ENCODE assay signal across 8 cellular contexts in the genomic region with DNA sequence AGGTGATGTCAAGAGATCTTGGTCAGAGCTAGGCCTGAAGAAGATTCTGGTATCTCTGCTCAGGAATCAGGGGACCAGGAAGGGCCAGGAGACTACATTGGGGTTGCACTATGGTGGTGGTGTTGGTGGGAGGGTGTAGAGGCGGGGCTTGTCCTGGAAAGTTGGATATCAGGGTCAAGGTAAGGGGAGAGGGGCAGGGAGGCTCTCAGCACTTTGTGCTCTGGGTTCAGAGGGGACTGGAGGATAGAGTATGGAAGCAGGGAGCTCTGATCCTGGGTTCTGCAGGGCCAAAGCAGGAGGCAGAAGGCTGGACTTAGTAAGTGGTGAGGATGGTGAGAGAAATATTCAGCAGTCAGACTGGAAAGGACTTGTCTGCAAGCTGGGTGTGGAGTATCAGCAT. TPM values are rescaled to one million over a fixed set of nuclear protein-coding genes. Genes with fewer than 3 reads are reported as not detected.
A peak's percentile ranks its signal among the peaks of the same experiment; 100 is the strongest.
DNase-seq lines count a peak whose midpoint lies in the region; ATAC-seq, FAIRE-seq and TF ChIP-seq lines count a peak whose summit lies in the region.

No MANE protein-coding gene starts in this region.

- H3K4me2 ChIP-seq in astrocyte (ENCODE audit: low read length): peak overlapping the region; percentile 86

- no peak for ATAC-seq in activated T-cell treated with anti-CD3 and anti-CD28 coated beads, Interleukin-2, amount 50 U/mL, for 72 hours (replicated peaks in 1 of 2)
- ATAC-seq in memory B cell (ENCODE audit: low read depth): no peak

- no peaks in the 10 kb centered on the region for H3K36me3 Mint-ChIP-seq in activated T-cell treated with anti-CD3 and anti-CD28 coated beads, Interleukin-2, amount 50 U/mL, for 72 hours (ENCODE audit: insufficient read depth in 2 of 2)
- peaks cover 17% of the 10 kb centered on the region for H3K36me3 Mint-ChIP-seq in astrocyte (ENCODE audit: low read depth, unreplicated experiment)
- peaks cover under 1% of the 10 kb centered on the region for H3K36me3 Mint-ChIP-seq in memory B cell

- H3K27ac ChIP-seq in astrocyte (ENCODE audit: low read depth, low read length) (no peak overlapping the region), transverse colon (peak overlapping the region; percentile 89 to 95 (median 94))
- no peak overlapping the region for H3K27ac ChIP-seq in effector memory CD4-positive, alpha-beta T cell (ENCODE audit: insufficient read depth, low read length, poor library complexity, severe bottlenecking)

- H3K4me1 ChIP-seq in astrocyte (ENCODE audit: insufficient read depth, low read length) (peaks cover 31% of the 10 kb centered on the region), transverse colon (peaks cover 33 to 57% (median 43%) of the 10 kb centered on the region in 4 donors)
- H3K4me1 ChIP-seq in effector memory CD4-positive, alpha-beta T cell (ENCODE audit: control insufficient read depth, insufficient read depth, low read length, poor library complexity, severe bottlenecking): peaks cover 40% of the 10 kb centered on the region

- intact Hi-C loops in transverse colon (cut with DNase I; ENCODE audit: low total_unique reads): loop anchor here (5.0 kb wide), 1 partner anchor 366 kb away; no protein-coding TSS in a partner anchor

- H3K36me3 ChIP-seq in astrocyte (ENCODE audit: insufficient read depth, low read length) (no peaks in the 10 kb centered on the region), transverse colon (no peaks in the 10 kb centered on the region)
- H3K36me3 ChIP-seq in effector memory CD4-positive, alpha-beta T cell (ENCODE audit: control insufficient read depth, insufficient read depth, low read length): no peaks in the 10 kb centered on the region

- TF ChIP-seq EP300 in transverse colon (IDR thresholded peaks at IDR 0.05; ENCODE audit: low read depth): no peak

- TF ChIP-seq POLR2A in transverse colon (IDR thresholded peaks at IDR 0.05): no peak

- WGBS in transverse colon (ENCODE audit: low coverage in 1 of 2), 2 donors: 88 to 100% methylated on average over 1 of the region's 1 CpG

- peak overlapping the region; percentile 78 for H2AFZ ChIP-seq in astrocyte (ENCODE audit: low read depth, low read length)

- no peak for DNase-seq in activated T-cell treated with anti-CD3 and anti-CD28 coated beads, Interleukin-2, amount 50 U/mL, for 72 hours
- DNase-seq in activated T-cell treated with anti-CD3 and anti-CD28 coated beads, Interleukin-2, amount 50 U/mL, for 1 hour: no peak
- DNase-seq in astrocyte (ENCODE audit: low read depth) (no peak), memory B cell (ENCODE audit: low spot score in 2 of 2) (no peak), transverse colon (no peak), urothelium cell line (ENCODE audit: low spot score) (no peak), LoVo (ENCODE audit: low spot score) (no peak)
- no peak for DNase-seq in effector memory CD4-positive, alpha-beta T cell

- no peak overlapping the region for H3K27ac Mint-ChIP-seq in activated T-cell treated with anti-CD3 and anti-CD28 coated beads, Interleukin-2, amount 50 U/mL, for 72 hours
- peak overlapping the region; percentile 67 for H3K27ac Mint-ChIP-seq in astrocyte (ENCODE audit: unreplicated experiment)
- H3K27ac Mint-ChIP-seq in memory B cell: no peak overlapping the region

- peak overlapping the region; percentile 29 for H3K9ac ChIP-seq in astrocyte (ENCODE audit: low read length)

- H3K27me3 Mint-ChIP-seq in activated T-cell treated with anti-CD3 and anti-CD28 coated beads, Interleukin-2, amount 50 U/mL, for 72 hours (ENCODE audit: low read depth): peaks cover 81% of the 10 kb centered on the region
- H3K27me3 Mint-ChIP-seq in astrocyte (ENCODE audit: low read depth, unreplicated experiment) (peaks cover 24% of the 10 kb centered on the region), memory B cell (peaks cover 42% of the 10 kb centered on the region)

- H3K4me3 ChIP-seq in astrocyte (ENCODE audit: insufficient read depth, low read depth, low read length): no peak overlapping the region
- peak overlapping the region; percentile 29 to 52 (median 40) for H3K4me3 ChIP-seq in transverse colon
- H3K4me3 ChIP-seq in effector memory CD4-positive, alpha-beta T cell (ENCODE audit: insufficient read depth, low read depth, low read length, poor library complexity, severe bottlenecking): no peak overlapping the region

- in situ Hi-C loops in transverse colon (cut with MboI; ENCODE audit: low pct_ligation_motif_present in 1 of 4, low pct_unique_long_range_greater_than_20kb in 1 of 4, low sequenced_read_pairs in 3 of 4): loop anchor here in 2 of 4 donors (25.0 kb wide), 2 partner anchors 186 to 211 kb away; partner anchors contain the start of genes CES3 (in 1 of the 2) and CES4A (in 1 of the 2)

- H3K4me1 Mint-ChIP-seq in activated T-cell treated with anti-CD3 and anti-CD28 coated beads, Interleukin-2, amount 50 U/mL, for 72 hours (ENCODE audit: low read depth): peaks cover 47% of the 10 kb centered on the region
- peaks cover 25% of the 10 kb centered on the region for H3K4me1 Mint-ChIP-seq in astrocyte (ENCODE audit: low read depth, unreplicated experiment)
- peaks cover 32% of the 10 kb centered on the region for H3K4me1 Mint-ChIP-seq in memory B cell

- H3K4me3 Mint-ChIP-seq in activated T-cell treated with anti-CD3 and anti-CD28 coated beads, Interleukin-2, amount 50 U/mL, for 72 hours: peak overlapping the region; percentile 83 to 92
- H3K4me3 Mint-ChIP-seq in astrocyte (ENCODE audit: unreplicated experiment) (peak overlapping the region; percentile 78), memory B cell (peak overlapping the region; percentile 82)

- peaks cover 27% of the 10 kb centered on the region for H4K20me1 ChIP-seq in astrocyte (ENCODE audit: insufficient read depth, low read length)

- TF ChIP-seq CTCF in astrocyte (IDR thresholded peaks at IDR 0.05; ENCODE audit: insufficient read depth, low read depth, low read length) (no peak), transverse colon (IDR thresholded peaks at IDR 0.05) (no peak)

- FAIRE-seq in astrocyte (lab: Jason Lieb, UNC): no peak
- FAIRE-seq in urothelium cell line (lab: Jason Lieb, UNC): no peak

- H3K27me3 ChIP-seq in astrocyte (ENCODE audit: insufficient read depth, low read length): peaks cover 9% of the 10 kb centered on the region
- H3K27me3 ChIP-seq in transverse colon: no peaks in the 10 kb centered on the region
- peaks cover 6% of the 10 kb centered on the region for H3K27me3 ChIP-seq in effector memory CD4-positive, alpha-beta T cell (replicated peaks; ENCODE audit: control insufficient read depth, insufficient read depth, low read length, poor library complexity, severe bottlenecking)

- H3K9me3 ChIP-seq in astrocyte (ENCODE audit: insufficient read depth, low read depth, low read length) (no peaks in the 10 kb centered on the region), transverse colon (no peaks in the 10 kb centered on the region)
- H3K9me3 ChIP-seq in effector memory CD4-positive, alpha-beta T cell (ENCODE audit: control insufficient read depth, low read length): no peaks in the 10 kb centered on the region

- H3K79me2 ChIP-seq in astrocyte (ENCODE audit: insufficient read depth, low read length): no peaks in the 10 kb centered on the region

- no peaks in the 10 kb centered on the region for H3K9me3 Mint-ChIP-seq in activated T-cell treated with anti-CD3 and anti-CD28 coated beads, Interleukin-2, amount 50 U/mL, for 72 hours
- H3K9me3 Mint-ChIP-seq in astrocyte (ENCODE audit: unreplicated experiment) (peaks cover 2% of the 10 kb centered on the region), memory B cell (no peaks in the 10 kb centered on the region)

RNA-seq across cellular contexts. Expression of gene NOL3, which starts 3.0 kb away (rescaled TPM):
- total RNA-seq in activated T-cell treated with anti-CD3 and anti-CD28 coated beads, Interleukin-2, amount 50 U/mL, for 72 hours: 10 to 100 TPM; 21.6 to 30.6 TPM
- total RNA-seq in astrocyte: 9.5 and 10.9 TPM in 2 replicates
- 10 to 100 TPM; 39.5 to 65.9 (median 41.2) TPM for total RNA-seq in transverse colon

RNA-seq across cellular contexts. Expression of gene HSF4, which starts 8.8 kb away (rescaled TPM):
- total RNA-seq in activated T-cell treated with anti-CD3 and anti-CD28 coated beads, Interleukin-2, amount 50 U/mL, for 72 hours: 10 to 100 TPM; 63.4 to 87.7 TPM
- 4.4 and 4.5 TPM in 2 replicates for total RNA-seq in astrocyte
- 100 to 1,000 TPM in 1 of 4 donors, 10 to 100 TPM in 3; 29.5 to 136 (median 76.6) TPM for total RNA-seq in transverse colon

RNA-seq across cellular contexts. Expression of gene MATCAP1, which starts 10.4 kb away (rescaled TPM):
- total RNA-seq in activated T-cell treated with anti-CD3 and anti-CD28 coated beads, Interleukin-2, amount 50 U/mL, for 72 hours: 10 to 100 TPM; 31.9 to 34.3 TPM
- 26.1 TPM in 2 replicates for total RNA-seq in astrocyte
- 100 to 1,000 TPM in 1 of 4 donors, 10 to 100 TPM in 3; 27.6 to 220 (median 32.5) TPM for total RNA-seq in transverse colon

RNA-seq across cellular contexts. Expression of gene FBXL8, which starts 13.6 kb away (rescaled TPM):
- total RNA-seq in activated T-cell treated with anti-CD3 and anti-CD28 coated beads, Interleukin-2, amount 50 U/mL, for 72 hours: 10 to 100 TPM; 32.1 to 37.1 TPM
- total RNA-seq in astrocyte: 5.6 and 6.8 TPM in 2 replicates
- 10 to 100 TPM; 30.0 to 91.1 (median 55.1) TPM for total RNA-seq in transverse colon

RNA-seq across cellular contexts. Expression of gene TRADD, which starts 13.6 kb away (rescaled TPM):
- 10 to 100 TPM; 38.1 to 50.7 TPM for total RNA-seq in activated T-cell treated with anti-CD3 and anti-CD28 coated beads, Interleukin-2, amount 50 U/mL, for 72 hours
- total RNA-seq in astrocyte (10.1 and 11.0 TPM in 2 replicates), transverse colon (10 to 100 TPM; 32.2 to 74.8 (median 42.0) TPM)

Comparison
In these comparisons a context has a peak if more than half of its experiments do, and no peak if none do; other contexts are left out.
1. H3K27ac ChIP-seq: peak in transverse colon (4 of 4); none in astrocyte (single experiment) and effector memory CD4-positive, alpha-beta T cell (single experiment).
2. H3K4me3 ChIP-seq: peak in transverse colon (4 of 4); none in astrocyte (single experiment) and effector memory CD4-positive, alpha-beta T cell (single experiment).
3. Peak in every context shown above with its lines, with median percentiles within 50 percentile points of each other: H3K4me3 Mint-ChIP-seq.